In genomic region chr18:48445540-48445939, GRCh38 we compare ENCODE assay signal across 9 cellular contexts. TPM values are rescaled to one million over a fixed set of nuclear protein-coding genes. Genes with fewer than 3 reads are reported as not detected.
DNase-seq lines count a peak whose midpoint lies in the region; ATAC-seq and TF ChIP-seq lines count a peak whose summit lies in the region.
"Had no signal": no experiment of that assay in that cellular context is flagged by ENCODE, and none has a peak within 500 bp of the region (broad histone marks: within the 10 kb centered on the region; RNA-seq: fewer than 3 reads in every experiment).

No MANE protein-coding gene starts in this region.

- no peaks in the 10 kb centered on the region for H3K36me3 ChIP-seq in lower lobe of right lung

- H3K27me3 ChIP-seq in lower lobe of right lung (ENCODE audit: low read depth), result no peaks in the 10 kb centered on the region

- no peak overlapping the region for H3K27ac ChIP-seq in lower lobe of right lung

- no peak overlapping the region for H3K4me3 ChIP-seq in GM12865 (ENCODE audit: low read depth, low read length)
- no peak overlapping the region for H3K4me3 ChIP-seq in choroid plexus epithelial cell (ENCODE audit: low read depth, low read length)
- H3K4me3 ChIP-seq in lower lobe of right lung, result no peak overlapping the region

- ATAC-seq in HG03159 (IDR thresholded peaks at IDR 0.05; ENCODE audit: unreplicated experiment), result peak; percentile 59
- peak; percentile 92 to 94 for ATAC-seq in lower lobe of right lung
- no peak for ATAC-seq in HG02970 (IDR thresholded peaks at IDR 0.05; ENCODE audit: low FRiP score, unreplicated experiment)

- peaks cover 12% of the 10 kb centered on the region for H3K4me1 ChIP-seq in lower lobe of right lung

- H3K9me3 ChIP-seq in lower lobe of right lung, result no peaks in the 10 kb centered on the region

- TF ChIP-seq CTCF in GM12865 (IDR thresholded peaks at IDR 0.05; ENCODE audit: insufficient read depth, low read depth, low read length, missing control alignments) (peak; percentile 95), choroid plexus epithelial cell (conservative IDR thresholded peaks at IDR 0.05; ENCODE audit: low read depth, low read length) (peak; percentile 99), lower lobe of right lung (IDR thresholded peaks at IDR 0.05) (peak; percentile 90)

- intact Hi-C loops in lower lobe of right lung (cut with DNase I), result no loop called here

- DNase-seq in GM12865 (ENCODE audit: low read depth) (peak; percentile 75), NCI-H460 (ENCODE audit: extremely low read depth, low read depth) (peak; percentile 77), choroid plexus epithelial cell (ENCODE audit: low read depth) (peak; percentile 95), lower lobe of right lung (peak; percentile 80)
- peak; percentile 65 for DNase-seq in activated CD4-positive, CD25-positive, alpha-beta regulatory T cell treated with anti-CD3 and anti-CD28 coated beads, Interleukin-2, amount 50 U/mL, for 72 hours
- peak; percentile 28 for DNase-seq in stimulated activated CD8-positive, alpha-beta memory T cell treated with anti-CD3 and anti-CD28 coated beads, Interleukin-12 subunit alpha, Interleukin-12 subunit beta, amount 100 ng/mL, for 24 hours (ENCODE audit: extremely low read depth)

RNA-seq across cellular contexts. Expression of gene ZBTB7C, which starts 36.4 kb away (rescaled TPM):
- total RNA-seq in NCI-H460 (2014; rRNA removed; shearing (Covaris generic)), result 0.09 and 0.35 TPM in 2 replicates
- polyA plus RNA-seq in NCI-H460 (2014; cell fraction: nucleus; rRNA removed), result 0.02 and 0.06 TPM in 2 replicates
- total RNA-seq in lower lobe of right lung, result 15.0 TPM
- total RNA-seq: mononuclear cell had no signal

Comparison
In these comparisons a context has a peak if more than half of its experiments do, and no peak if none do; other contexts are left out.
1. DNase-seq: peak in every context shown above with its lines; median percentile 95 in choroid plexus epithelial cell; 80 in lower lobe of right lung; 77 in NCI-H460; 75 in GM12865; 65 in activated CD4-positive, CD25-positive, alpha-beta regulatory T cell treated with anti-CD3 and anti-CD28 coated beads, Interleukin-2, amount 50 U/mL, for 72 hours; 28 in stimulated activated CD8-positive, alpha-beta memory T cell treated with anti-CD3 and anti-CD28 coated beads, Interleukin-12 subunit alpha, Interleukin-12 subunit beta, amount 100 ng/mL, for 24 hours.
2. RNA of gene ZBTB7C, which starts 36.4 kb away (total RNA-seq): 15.0 TPM in lower lobe of right lung (single experiment); 0.09 to 0.35 TPM in NCI-H460; every median in the first group is over 10 times any median in the second.
3. Peak in every context shown above with its lines, with median percentiles within 50 percentile points of each other: CTCF ChIP-seq.